18 cellular contexts compared by ENCODE assay signal in genomic region chr10:46270086-46270811, GRCh38. TPM values are rescaled to one million over a fixed set of nuclear protein-coding genes. Genes with fewer than 3 reads are reported as not detected.
DNase-seq lines count a peak whose midpoint lies in the region; ATAC-seq and TF ChIP-seq lines count a peak whose summit lies in the region.
"Had no signal": no experiment of that assay in that cellular context is flagged by ENCODE, and none has a peak within 500 bp of the region (broad histone marks: within the 10 kb centered on the region; RNA-seq: fewer than 3 reads in every experiment).

No MANE protein-coding gene starts in this region.

- H3K23me2 ChIP-seq in H9 (ENCODE audit: insufficient read length, low read depth, low read length, poor library complexity, severe bottlenecking): no peaks in the 10 kb centered on the region

- peaks cover 20% of the 10 kb centered on the region for H3K4me1 Mint-ChIP-seq in T-helper 1 cell treated with Interleukin-12 subunit alpha and Interleukin-12 subunit beta and Interleukin-4 antibody, amounts not matched to agents 30 μg/mL and 1 μg/mL, for 36 hours (ENCODE audit: low read depth)
- H3K4me1 Mint-ChIP-seq in H9: peaks cover 10% of the 10 kb centered on the region in 2 experiments
- peaks cover 45% of the 10 kb centered on the region for H3K4me1 Mint-ChIP-seq in activated naive CD4-positive, alpha-beta T cell treated with anti-CD3 and anti-CD28 coated beads, Interleukin-2, amount 10 ng/mL, durations not matched to agents 7 days and 5 days

- no peaks in the 10 kb centered on the region for H3K9me3 ChIP-seq in H9 (ENCODE audit: control insufficient read depth, low read depth, low read length)
- H3K9me3 ChIP-seq in trophoblast cell (ENCODE audit: insufficient read depth, low read depth, low read length): peaks cover 4% of the 10 kb centered on the region
- H3K9me3 ChIP-seq: esophagus muscularis mucosa, heart left ventricle, SK-N-SH had no signal

- H3K4me3 Mint-ChIP-seq in T-helper 1 cell treated with Interleukin-12 subunit alpha and Interleukin-12 subunit beta and Interleukin-4 antibody, amounts not matched to agents 30 μg/mL and 1 μg/mL, for 36 hours: no peak overlapping the region
- H3K4me3 Mint-ChIP-seq in H9: no peak overlapping the region
- peak overlapping the region; percentile 18 for H3K4me3 Mint-ChIP-seq in activated naive CD4-positive, alpha-beta T cell treated with anti-CD3 and anti-CD28 coated beads, Interleukin-2, amount 10 ng/mL, durations not matched to agents 7 days and 5 days
- H3K4me3 Mint-ChIP-seq: mesothelial cell of epicardium had no signal

- H2BK5ac ChIP-seq in H9 (ENCODE audit: insufficient read length, low read length): no peak overlapping the region
- H2BK5ac ChIP-seq in trophoblast cell (ENCODE audit: low read depth, low read length, poor library complexity): no peak overlapping the region

- H2BK120ac ChIP-seq in H9 (ENCODE audit: low read depth, low read length, poor library complexity, severe bottlenecking) (no peak overlapping the region), trophoblast cell (ENCODE audit: insufficient read depth, low read length, poor library complexity) (peak overlapping the region; percentile 10)

- H3K23ac ChIP-seq in H9 (ENCODE audit: insufficient read length, low read depth, low read length) (no peak overlapping the region), trophoblast cell (ENCODE audit: low read length) (no peak overlapping the region)

- peaks cover 4% of the 10 kb centered on the region for H3K36me3 Mint-ChIP-seq in T-helper 1 cell treated with Interleukin-12 subunit alpha and Interleukin-12 subunit beta and Interleukin-4 antibody, amounts not matched to agents 30 μg/mL and 1 μg/mL, for 36 hours (ENCODE audit: low read depth)
- H3K36me3 Mint-ChIP-seq in H9 (ENCODE audit: insufficient read depth in 1 of 3, low read depth in 3 of 3): no peaks in the 10 kb centered on the region
- H3K36me3 Mint-ChIP-seq in activated naive CD4-positive, alpha-beta T cell treated with anti-CD3 and anti-CD28 coated beads, Interleukin-2, amount 10 ng/mL, durations not matched to agents 7 days and 5 days: peaks cover 4% of the 10 kb centered on the region
- H3K36me3 Mint-ChIP-seq: mesothelial cell of epicardium had no signal

- no CpG with 5 or more reads among the region's 7 CpGs for WGBS in H9 (ENCODE audit: extremely low coverage, insufficient read length, low lambda C conversion rate)
- WGBS in trophoblast cell (ENCODE audit: extremely low coverage, insufficient coverage, insufficient read length): no CpG with 5 or more reads among the region's 7 CpGs

- H4K91ac ChIP-seq in H9 (ENCODE audit: insufficient read length, low read depth, low read length) (no peak overlapping the region), trophoblast cell (ENCODE audit: low read depth, low read length) (peak overlapping the region; percentile 41)

- H3K14ac ChIP-seq in H9 (ENCODE audit: insufficient read depth, low read length): no peak overlapping the region
- no peak overlapping the region for H3K14ac ChIP-seq in trophoblast cell (ENCODE audit: low read length)

- H3K9me3 Mint-ChIP-seq in T-helper 1 cell treated with Interleukin-12 subunit alpha and Interleukin-12 subunit beta and Interleukin-4 antibody, amounts not matched to agents 30 μg/mL and 1 μg/mL, for 36 hours: no peaks in the 10 kb centered on the region
- no peaks in the 10 kb centered on the region; a peak in 1 of 5 replicates for H3K9me3 Mint-ChIP-seq in H9
- no peaks in the 10 kb centered on the region for H3K9me3 Mint-ChIP-seq in activated naive CD4-positive, alpha-beta T cell treated with anti-CD3 and anti-CD28 coated beads, Interleukin-2, amount 10 ng/mL, durations not matched to agents 7 days and 5 days
- H3K9me3 Mint-ChIP-seq: mesothelial cell of epicardium had no signal

- no peak for TF ChIP-seq CTCF in H9 (conservative IDR thresholded peaks at IDR 0.05)

- H3K79me2 ChIP-seq in H9 (ENCODE audit: insufficient read depth, low read length) (no peaks in the 10 kb centered on the region), trophoblast cell (ENCODE audit: control insufficient read depth, insufficient read depth, low read length, poor library complexity) (no peaks in the 10 kb centered on the region)

- H3K27me3 Mint-ChIP-seq in T-helper 1 cell treated with Interleukin-12 subunit alpha and Interleukin-12 subunit beta and Interleukin-4 antibody, amounts not matched to agents 30 μg/mL and 1 μg/mL, for 36 hours (ENCODE audit: low read depth): peaks cover under 1% of the 10 kb centered on the region
- peaks cover 2% of the 10 kb centered on the region; the same call in 1 of the 2 replicates for H3K27me3 Mint-ChIP-seq in H9 (ENCODE audit: low read depth)
- H3K27me3 Mint-ChIP-seq in activated naive CD4-positive, alpha-beta T cell treated with anti-CD3 and anti-CD28 coated beads, Interleukin-2, amount 10 ng/mL, durations not matched to agents 7 days and 5 days: peaks cover 18% of the 10 kb centered on the region

- no peaks in the 10 kb centered on the region for H3K36me3 ChIP-seq in trophoblast cell (ENCODE audit: control insufficient read depth in 1 of 2, insufficient read depth in 2 of 2, low read length in 2 of 2)
- H3K36me3 ChIP-seq: esophagus muscularis mucosa, heart left ventricle had no signal

- H4K8ac ChIP-seq in H9 (replicated peaks; ENCODE audit: insufficient read length, low read depth, low read length) (no peak overlapping the region), trophoblast cell (ENCODE audit: low read depth, low read length) (no peak overlapping the region)

- CTCF ChIA-PET in activated naive CD4-positive, alpha-beta T cell treated with anti-CD3 and anti-CD28 coated beads, Interleukin-2, amount 10 ng/mL, durations not matched to agents 7 days and 5 days (lab: Charles Lee): interaction anchor here (1.0 to 2.0 kb wide), 2 partner anchors 15 to 41 kb away, joined by 6 read pairs; no protein-coding TSS in a partner anchor

- H2BK12ac ChIP-seq in H9 (ENCODE audit: insufficient read length, low read depth, low read length) (no peak overlapping the region), trophoblast cell (ENCODE audit: low read length) (peak overlapping the region; percentile 0)

- H4K12ac ChIP-seq in trophoblast cell (ENCODE audit: low read depth, low read length): no peak overlapping the region

- H2BK20ac ChIP-seq in H9 (ENCODE audit: low read depth, low read length, poor library complexity, severe bottlenecking): no peak overlapping the region

- H3K18ac ChIP-seq in H9 (ENCODE audit: insufficient read length, low read depth, low read length): no peak overlapping the region
- no peak overlapping the region for H3K18ac ChIP-seq in trophoblast cell (ENCODE audit: low read length)

- H3T11ph ChIP-seq in H9 (ENCODE audit: low read length): no peak overlapping the region

- H3K79me1 ChIP-seq in H9 (ENCODE audit: insufficient read depth, low read depth, low read length, poor library complexity, severe bottlenecking) (no peaks in the 10 kb centered on the region), trophoblast cell (ENCODE audit: low read length) (peaks cover 3% of the 10 kb centered on the region)

- no peak overlapping the region for H3K56ac ChIP-seq in H9 (ENCODE audit: insufficient read length, low read depth, low read length)

- no peak overlapping the region for H3K4me2 ChIP-seq in H9 (ENCODE audit: insufficient read depth, insufficient read length, low read length)
- no peak overlapping the region for H3K4me2 ChIP-seq in trophoblast cell (ENCODE audit: low read length)
- H3K4me2 ChIP-seq: SK-N-SH had no signal

- no peak for ATAC-seq in GM21825 (IDR thresholded peaks at IDR 0.05; ENCODE audit: unreplicated experiment)
- ATAC-seq: heart left ventricle had no signal

- H3K4me3 ChIP-seq in trophoblast cell (ENCODE audit: low read depth, low read length): no peak overlapping the region
- H3K4me3 ChIP-seq: esophagus muscularis mucosa had no signal

- no peak overlapping the region for H3K4ac ChIP-seq in H9 (ENCODE audit: low read depth, low read length)
- no peak overlapping the region for H3K4ac ChIP-seq in trophoblast cell (ENCODE audit: low read depth, low read length)

- H3K27me3 ChIP-seq in H9 (ENCODE audit: insufficient read depth, low read length) (no peaks in the 10 kb centered on the region), trophoblast cell (ENCODE audit: insufficient read depth, low read length) (no peaks in the 10 kb centered on the region)
- H3K27me3 ChIP-seq: esophagus muscularis mucosa, heart left ventricle had no signal

- no peaks in the 10 kb centered on the region for H3K4me1 ChIP-seq in H9 (ENCODE audit: insufficient read depth, low read length)
- peaks cover 19 to 29% of the 10 kb centered on the region in 2 experiments for H3K4me1 ChIP-seq in trophoblast cell (ENCODE audit: control insufficient read depth in 1 of 2, insufficient read depth in 2 of 2, low read length in 2 of 2)
- H3K4me1 ChIP-seq: esophagus muscularis mucosa, heart left ventricle had no signal

- H4K5ac ChIP-seq in H9 (ENCODE audit: insufficient read length, low read depth, low read length): no peak overlapping the region

- peak overlapping the region; percentile 32 for H3K27ac Mint-ChIP-seq in T-helper 1 cell treated with Interleukin-12 subunit alpha and Interleukin-12 subunit beta and Interleukin-4 antibody, amounts not matched to agents 30 μg/mL and 1 μg/mL, for 36 hours
- H3K27ac Mint-ChIP-seq in H9: no peak overlapping the region
- H3K27ac Mint-ChIP-seq in activated naive CD4-positive, alpha-beta T cell treated with anti-CD3 and anti-CD28 coated beads, Interleukin-2, amount 10 ng/mL, durations not matched to agents 7 days and 5 days: no peak overlapping the region
- H3K27ac Mint-ChIP-seq: mesothelial cell of epicardium had no signal

- H3K9ac ChIP-seq in H9 (ENCODE audit: extremely low read depth, insufficient read length, low read length) (no peak overlapping the region), trophoblast cell (ENCODE audit: low read length) (no peak overlapping the region)
- H3K9ac ChIP-seq: SK-N-SH had no signal

- H4K20me1 ChIP-seq in H9 (ENCODE audit: control insufficient read depth, insufficient read depth, insufficient read length): peaks cover 3% of the 10 kb centered on the region

- H2AK5ac ChIP-seq in H9 (ENCODE audit: insufficient read length, low read length): no peak overlapping the region
- no peak overlapping the region for H2AK5ac ChIP-seq in trophoblast cell (ENCODE audit: low read length)

- H2BK15ac ChIP-seq in H9 (ENCODE audit: low read depth, low read length): no peak overlapping the region

- no peak overlapping the region for H2AFZ ChIP-seq in H9 (ENCODE audit: low read length)
- H2AFZ ChIP-seq in trophoblast cell (ENCODE audit: insufficient read depth, low read length, poor library complexity): no peak overlapping the region

- DNase-seq in T-helper 1 cell (no peak), H9 (peak; percentile 20), trophoblast cell (no peak), NCI-H2107 (lab: John Stamatoyannopoulos, UW) (no peak), NCI-H2196 (lab: John Stamatoyannopoulos, UW; ENCODE audit: unreplicated experiment) (no peak)
- DNase-seq in activated naive CD4-positive, alpha-beta T cell treated with anti-CD3 and anti-CD28 coated beads, Interleukin-2, amount 10 ng/mL, durations not matched to agents 7 days and 5 days: peak; percentile 20
- DNase-seq: dermis blood vessel endothelial cell; Karpas-422; NCI-H1436 treated with DMSO at 0.1 percent for 48 hours; NCI-H446 treated with DMSO at 0.1 percent for 48 hours; SK-N-SH; stimulated activated CD4-positive, alpha-beta T cell treated with anti-CD3 and anti-CD28 coated beads, Interleukin-4, amount 100 ng/mL, for 1 hour had no signal

- H3K27ac ChIP-seq in H9 (ENCODE audit: insufficient read length, low read depth, low read length) (no peak overlapping the region), trophoblast cell (ENCODE audit: low read depth, low read length) (no peak overlapping the region)
- H3K27ac ChIP-seq: 22Rv1, esophagus muscularis mucosa had no signal

RNA-seq across cellular contexts. Expression of gene ANTXRL, which starts 16.5 kb away (rescaled TPM):
- total RNA-seq in H9 (2021): not detected in 2 replicates
- 0.03 and 0.12 TPM in 2 replicates for polyA plus RNA-seq in trophoblast cell (2013)
- total RNA-seq: dermis blood vessel endothelial cell, esophagus muscularis mucosa, mesothelial cell of epicardium had no signal
- polyA plus RNA-seq: SK-N-SH had no signal

Comparison
In these comparisons a context has a peak if more than half of its experiments do, and no peak if none do; other contexts are left out.
1. DNase-seq: peak in H9 (single experiment) and activated naive CD4-positive, alpha-beta T cell treated with anti-CD3 and anti-CD28 coated beads, Interleukin-2, amount 10 ng/mL, durations not matched to agents 7 days and 5 days (single experiment); none in T-helper 1 cell (0 of 5), trophoblast cell (0 of 2), NCI-H2107 (single experiment) and NCI-H2196 (single experiment).